Comparison of ENCODE assay signal across 1 cellular context in genomic region chr4:145177906-145178538, GRCh38.
A peak's percentile ranks its signal among the peaks of the same experiment; 100 is the strongest.
TF ChIP-seq lines count a peak whose summit lies in the region.

No MANE protein-coding gene starts in this region.

TF ChIP-seq in HepG2, 621 proteins besides CTCF, POLR2A, EP300 and RAD21 (continued from another document and continues in another):
- TF ChIP-seq UBTF (CRISPR knock-in tag; IDR thresholded peaks at IDR 0.05) (no peak), JUN (CRISPR knock-in tag; IDR thresholded peaks at IDR 0.05) (no peak), HNF4A (CRISPR knock-in tag; IDR thresholded peaks at IDR 0.05) (no peak; the same call in 1 of the 2 replicates), ZNF678 (CRISPR knock-in tag; IDR thresholded peaks at IDR 0.05) (no peak), ZNF101 (CRISPR knock-in tag; IDR thresholded peaks at IDR 0.05; ENCODE audit: borderline replicate concordance, low read depth) (no peak), ZGPAT (CRISPR knock-in tag; IDR thresholded peaks at IDR 0.05) (no peak), ZBTB3 (CRISPR knock-in tag; IDR thresholded peaks at IDR 0.05; ENCODE audit: borderline replicate concordance, low read depth) (no peak), E2F1 (CRISPR knock-in tag; IDR thresholded peaks at IDR 0.05) (no peak), SNAPC5 (CRISPR knock-in tag; IDR thresholded peaks at IDR 0.05; ENCODE audit: borderline replicate concordance) (no peak), GRHL1 (CRISPR knock-in tag; conservative IDR thresholded peaks at IDR 0.05) (no peak), MNT (IDR thresholded peaks at IDR 0.05) (no peak), KDM3A (CRISPR knock-in tag; IDR thresholded peaks at IDR 0.05; ENCODE audit: low read depth) (no peak), PRMT3 (CRISPR knock-in tag; IDR thresholded peaks at IDR 0.05; ENCODE audit: borderline replicate concordance, low read depth) (no peak), SRF (IDR thresholded peaks at IDR 0.05; ENCODE audit: low read depth, low read length) (no peak), ZNF747 (CRISPR knock-in tag; IDR thresholded peaks at IDR 0.05; ENCODE audit: borderline replicate concordance) (no peak), ZNF614 (CRISPR knock-in tag; IDR thresholded peaks at IDR 0.05; ENCODE audit: borderline replicate concordance) (no peak), ZNF382 (CRISPR knock-in tag; IDR thresholded peaks at IDR 0.05; ENCODE audit: borderline replicate concordance) (no peak), ZHX2 (IDR thresholded peaks at IDR 0.05; ENCODE audit: low read depth) (no peak), ZHX2 (CRISPR knock-in tag; IDR thresholded peaks at IDR 0.05; ENCODE audit: borderline replicate concordance) (no peak), ZNF451 (CRISPR knock-in tag; IDR thresholded peaks at IDR 0.05) (no peak), ZNF343 (CRISPR knock-in tag; IDR thresholded peaks at IDR 0.05) (no peak), SMAD1 (CRISPR knock-in tag; IDR thresholded peaks at IDR 0.05; ENCODE audit: borderline replicate concordance, low read depth) (no peak), GATAD1 (CRISPR knock-in tag; IDR thresholded peaks at IDR 0.05) (no peak), KMT2B (CRISPR knock-in tag; IDR thresholded peaks at IDR 0.05) (0 out of 2 replicates have a peak, but pooled peaks have one; percentile 7), GABPB1 (CRISPR knock-in tag; IDR thresholded peaks at IDR 0.05) (no peak), FOXP1 (IDR thresholded peaks at IDR 0.05) (no peak), FOXP1 (CRISPR knock-in tag; IDR thresholded peaks at IDR 0.05) (no peak), ZNF33A (CRISPR knock-in tag; IDR thresholded peaks at IDR 0.05; ENCODE audit: borderline replicate concordance) (no peak), ZNF33B (CRISPR knock-in tag; IDR thresholded peaks at IDR 0.05) (no peak), PBX2 (CRISPR knock-in tag; IDR thresholded peaks at IDR 0.05) (no peak), TIGD3 (CRISPR knock-in tag; IDR thresholded peaks at IDR 0.05; ENCODE audit: borderline replicate concordance) (no peak), HDAC1 (CRISPR knock-in tag; IDR thresholded peaks at IDR 0.05) (no peak), HINFP (CRISPR knock-in tag; IDR thresholded peaks at IDR 0.05; ENCODE audit: low read depth) (no peak), ARID5B (CRISPR knock-in tag; IDR thresholded peaks at IDR 0.05) (0 out of 2 replicates have a peak, but pooled peaks have one; percentile 31), MATR3 (CRISPR knock-in tag; IDR thresholded peaks at IDR 0.05) (no peak), SP4 (CRISPR knock-in tag; IDR thresholded peaks at IDR 0.05) (no peak), ZFP82 (CRISPR knock-in tag; IDR thresholded peaks at IDR 0.05; ENCODE audit: borderline replicate concordance) (no peak)
